Comparison of ENCODE assay signal across 8 cellular contexts in genomic region chr15:41627204-41627603, GRCh38.
"Had no signal": no experiment of that assay in that cellular context is flagged by ENCODE, and none has a peak within 500 bp of the region (broad histone marks: within the 10 kb centered on the region; RNA-seq: fewer than 3 reads in every experiment).

No MANE protein-coding gene starts in this region.

- H3K27ac ChIP-seq: HL-60 had no signal

- H2AFZ ChIP-seq: GM23338 had no signal

- FAIRE-seq: H1, H54 had no signal

- DNase-seq: H9, HCEC 1CT, HFFc6, KG1 had no signal

- H3K4me2 ChIP-seq: GM23338 had no signal

- H3K4me3 ChIP-seq: GM23338 had no signal

- ATAC-seq: GM23338 had no signal
